Comparison of ENCODE assay signal across 28 cellular contexts in the genomic region with DNA sequence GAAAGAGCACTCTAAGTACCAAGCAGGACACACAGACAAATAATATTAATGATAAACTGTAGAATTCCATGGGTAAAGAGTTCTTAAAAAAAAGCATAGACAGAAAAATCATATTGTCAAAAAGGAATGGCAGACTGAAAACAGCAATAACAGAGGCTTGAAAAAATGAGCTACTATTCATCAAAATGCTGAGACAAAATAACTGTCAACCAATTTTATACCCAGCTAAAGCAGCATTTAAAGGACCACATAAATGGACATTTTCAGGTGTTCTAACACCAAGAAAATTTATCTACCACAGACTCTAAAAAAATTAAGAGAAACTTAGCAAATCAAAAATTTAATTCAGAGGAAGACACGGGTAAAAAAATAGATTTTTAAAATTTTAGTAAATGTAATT.
"Had no signal": no experiment of that assay in that cellular context is flagged by ENCODE, and none has a peak within 500 bp of the region (broad histone marks: within the 10 kb centered on the region; RNA-seq: fewer than 3 reads in every experiment).

No MANE protein-coding gene starts in this region.

- H3K9me3 ChIP-seq: colonic mucosa, gastrocnemius medialis had no signal

- H3K27me3 ChIP-seq: colonic mucosa, dorsolateral prefrontal cortex, esophagus muscularis mucosa, esophagus squamous epithelium, foreskin keratinocyte, gastrocnemius medialis, gastroesophageal sphincter, heart left ventricle, heart right ventricle had no signal

- H3K27me3 Mint-ChIP-seq: effector memory CD8-positive, alpha-beta T cell had no signal

- ATAC-seq: effector memory CD8-positive, alpha-beta T cell; esophagus mucosa; foreskin keratinocyte; gastrocnemius medialis; gastroesophageal sphincter; heart left ventricle; heart right ventricle had no signal

- H3K27ac ChIP-seq: colonic mucosa, coronary artery, dorsolateral prefrontal cortex, epithelial cell of prostate, esophagus muscularis mucosa, esophagus squamous epithelium, foreskin keratinocyte, gastrocnemius medialis, gastroesophageal sphincter, heart left ventricle, heart right ventricle had no signal

- FAIRE-seq: colon, endometrium, endothelial cell of umbilical vein, frontal cortex had no signal

- H3K4me1 ChIP-seq: colonic mucosa, esophagus muscularis mucosa, esophagus squamous epithelium, gastrocnemius medialis, gastroesophageal sphincter had no signal

- H3K27ac Mint-ChIP-seq: dendritic cell treated with granulocyte-macrophage colony-stimulating factor and Interleukin-4, amounts not matched to agents 40 ng/mL and 50 ng/mL, for 4 days; endodermal cell had no signal

- H3K36me3 ChIP-seq: colonic mucosa, esophagus muscularis mucosa, esophagus squamous epithelium, gastrocnemius medialis, gastroesophageal sphincter, heart left ventricle, heart right ventricle had no signal

- H3K4me3 ChIP-seq: colonic mucosa, coronary artery, dorsolateral prefrontal cortex, esophagus muscularis mucosa, esophagus squamous epithelium, gastrocnemius medialis, gastroesophageal sphincter, heart left ventricle, heart right ventricle had no signal

- DNase-seq: colonic mucosa; cortex of kidney; dermis blood vessel endothelial cell; dorsolateral prefrontal cortex; effector CD4-positive, alpha-beta T cell; effector CD8-positive, alpha-beta T cell; effector memory CD4-positive, alpha-beta T cell; effector memory CD8-positive, alpha-beta T cell; endodermal cell; erythroblast; esophagus squamous epithelium; foreskin keratinocyte; foreskin melanocyte; gastrocnemius medialis; glutamatergic neuron; head of caudate nucleus; heart left ventricle; heart right ventricle had no signal

- H3K4me3 Mint-ChIP-seq: dendritic cell treated with granulocyte-macrophage colony-stimulating factor and Interleukin-4, amounts not matched to agents 40 ng/mL and 50 ng/mL, for 4 days; effector memory CD8-positive, alpha-beta T cell; endodermal cell had no signal
